ENCODE assay signal across 8 cellular contexts in genomic region chr6:158559895-158560786, GRCh38. TPM values are rescaled to one million over a fixed set of nuclear protein-coding genes. Genes with fewer than 3 reads are reported as not detected.
DNase-seq lines count a peak whose midpoint lies in the region; ATAC-seq and TF ChIP-seq lines count a peak whose summit lies in the region.

Gene TMEM181 (plus strand): TSS chr6:158560091. CDS start chr6:158560225, 134 bp downstream.

- H3K27ac ChIP-seq in angular gyrus (ENCODE audit: low read depth, low read length), result peak within 1 kb of the TSS; percentile 58
- H3K27ac ChIP-seq in right atrium auricular region, result peak within 1 kb of the TSS; percentile 86 to 87
- H3K27ac ChIP-seq in rectal smooth muscle tissue (ENCODE audit: low read depth, low read length), result peak within 1 kb of the TSS; percentile 83
- H3K27ac ChIP-seq in vagina, result peak within 1 kb of the TSS; percentile 89

- ATAC-seq in HG02588 (IDR thresholded peaks at IDR 0.05; ENCODE audit: unreplicated experiment), result peak; percentile 85

- peak within 1 kb of the TSS; percentile 95 for H3K4me3 ChIP-seq in GM12865 (ENCODE audit: low read depth, low read length)
- H3K4me3 ChIP-seq in right atrium auricular region, result peak within 1 kb of the TSS; percentile 92 to 95
- peak within 1 kb of the TSS; percentile 75 for H3K4me3 ChIP-seq in rectal smooth muscle tissue (ENCODE audit: low read length)
- H3K4me3 ChIP-seq in vagina, result peak within 1 kb of the TSS; percentile 84 to 85

- intact Hi-C loops in vagina (cut with DNase I), result no loop called here

- no peak for TF ChIP-seq CTCF in GM12865 (IDR thresholded peaks at IDR 0.05; ENCODE audit: insufficient read depth, low read depth, low read length, missing control alignments)
- peak in 1 of 2 donors; percentile 23 for TF ChIP-seq CTCF in right atrium auricular region (IDR thresholded peaks at IDR 0.05)
- no peak for TF ChIP-seq CTCF in vagina (IDR thresholded peaks at IDR 0.05)

- DNase-seq in GM12865 (ENCODE audit: low read depth) (peak; percentile 92), NCI-H1092 treated with DMSO at 0.1 percent for 48 hours (lab: John Stamatoyannopoulos, UW) (peak; percentile 61), T-helper 2 cell (peak; percentile 74 to 95 (median 82)), right atrium auricular region (ENCODE audit: low spot score) (peak; percentile 74), vagina (ENCODE audit: extremely low spot score in 2 of 2) (no peak)

- TF ChIP-seq POLR2A in vagina (IDR thresholded peaks at IDR 0.05), result peak in 1 of 2 donors; percentile 70

- H3K9me3 ChIP-seq in right atrium auricular region, result no peaks in the 10 kb centered on the region
- no peaks in the 10 kb centered on the region for H3K9me3 ChIP-seq in vagina

- H3K27me3 ChIP-seq in right atrium auricular region (no peaks in the 10 kb centered on the region), rectal smooth muscle tissue (ENCODE audit: control insufficient read depth, insufficient read depth, low read length) (no peaks in the 10 kb centered on the region), vagina (no peaks in the 10 kb centered on the region)

- peaks cover 2 to 23% of the 10 kb centered on the region in 2 donors for H3K4me1 ChIP-seq in right atrium auricular region
- H3K4me1 ChIP-seq in rectal smooth muscle tissue (ENCODE audit: control insufficient read depth, insufficient read depth, low read length), result peaks cover 5% of the 10 kb centered on the region
- H3K4me1 ChIP-seq in vagina, result peaks cover 37% of the 10 kb centered on the region

- no peaks in the 10 kb centered on the region for H3K36me3 ChIP-seq in right atrium auricular region
- H3K36me3 ChIP-seq in rectal smooth muscle tissue (ENCODE audit: control insufficient read depth, insufficient read depth, low read length), result no peaks in the 10 kb centered on the region
- no peaks in the 10 kb centered on the region for H3K36me3 ChIP-seq in vagina

- H3K9ac ChIP-seq in rectal smooth muscle tissue (ENCODE audit: low read length), result peak within 1 kb of the TSS; percentile 42

RNA-seq across cellular contexts. Expression of gene TMEM181, which starts in this region (rescaled TPM):
- total RNA-seq in right atrium auricular region, result 10 to 100 TPM; 13.9 to 14.4 TPM
- 18.4 TPM for total RNA-seq in vagina

Comparison
In these comparisons a context has a peak if more than half of its experiments do, and no peak if none do; other contexts are left out.
1. DNase-seq: peak in GM12865 (single experiment), NCI-H1092 treated with DMSO at 0.1 percent for 48 hours (single experiment), T-helper 2 cell (5 of 5) and right atrium auricular region (single experiment); none in vagina (0 of 2).
2. Peak in every context shown above with its lines, with median percentiles within 50 percentile points of each other: H3K4me3 ChIP-seq and H3K27ac ChIP-seq.